ENCODE assay signal across 14 cellular contexts in genomic region chr13:100710176-100710575, GRCh38. TPM values are rescaled to one million over a fixed set of nuclear protein-coding genes. Genes with fewer than 3 reads are reported as not detected.
DNase-seq lines count a peak whose midpoint lies in the region.
"Had no signal": no experiment of that assay in that cellular context is flagged by ENCODE, and none has a peak within 500 bp of the region (broad histone marks: within the 10 kb centered on the region; RNA-seq: fewer than 3 reads in every experiment).

No MANE protein-coding gene starts in this region.

- no peaks in the 10 kb centered on the region for H3K27me3 Mint-ChIP-seq in T-helper 2 cell treated with Interferon-gamma antibody and Interleukin-4, amounts not matched to agents 5 μg/mL and 100 μg/mL, for 36 hours (ENCODE audit: low read depth)

- H3K4me3 Mint-ChIP-seq in T-helper 2 cell treated with Interferon-gamma antibody and Interleukin-4, amounts not matched to agents 5 μg/mL and 100 μg/mL, for 36 hours: no peak overlapping the region

- H3K9me3 Mint-ChIP-seq in T-helper 2 cell treated with Interferon-gamma antibody and Interleukin-4, amounts not matched to agents 5 μg/mL and 100 μg/mL, for 36 hours: no peaks in the 10 kb centered on the region

- no peak overlapping the region for H3K27ac Mint-ChIP-seq in T-helper 2 cell treated with Interferon-gamma antibody and Interleukin-4, amounts not matched to agents 5 μg/mL and 100 μg/mL, for 36 hours

- H3K4me1 Mint-ChIP-seq in T-helper 2 cell treated with Interferon-gamma antibody and Interleukin-4, amounts not matched to agents 5 μg/mL and 100 μg/mL, for 36 hours (ENCODE audit: low read depth): no peaks in the 10 kb centered on the region

- DNase-seq in DMS53 (lab: John Stamatoyannopoulos, UW) (peak; percentile 51), RKO (ENCODE audit: low spot score) (peak; percentile 16), glomerular visceral epithelial cell (ENCODE audit: extremely low spot score) (peak; percentile 69), renal cortical epithelial cell (ENCODE audit: low read depth) (peak; percentile 87), D341Med (ENCODE audit: low spot score) (no peak), NCI-H2171 (lab: John Stamatoyannopoulos, UW) (no peak)
- DNase-seq in T-helper 2 cell treated with Interferon-gamma antibody and Interleukin-4, amounts not matched to agents 5 μg/mL and 100 μg/mL, for 36 hours (ENCODE audit: low spot score): no peak
- DNase-seq: BE2C, DMS 273 treated with DMSO at 0.1 percent for 48 hours, GF-D8, Karpas-422, NCI-H1694, NCI-H2081 treated with DMSO at 0.1 percent for 48 hours, NCI-H82 had no signal

- no peaks in the 10 kb centered on the region for H3K36me3 Mint-ChIP-seq in T-helper 2 cell treated with Interferon-gamma antibody and Interleukin-4, amounts not matched to agents 5 μg/mL and 100 μg/mL, for 36 hours (ENCODE audit: low read depth)

RNA-seq across cellular contexts. Expression of gene TMTC4, which starts 35.6 kb away (rescaled TPM):
- total RNA-seq in renal cortical epithelial cell: 47.4 and 47.8 TPM in 2 replicates

Comparison
In these comparisons a context has a peak if more than half of its experiments do, and no peak if none do; other contexts are left out.
1. DNase-seq: peak in DMS53 (single experiment), RKO (single experiment), glomerular visceral epithelial cell (single experiment) and renal cortical epithelial cell (single experiment); none in T-helper 2 cell treated with Interferon-gamma antibody and Interleukin-4, amounts not matched to agents 5 μg/mL and 100 μg/mL, for 36 hours (single experiment), D341Med (single experiment) and NCI-H2171 (single experiment).